Comparison of ENCODE assay signal across 1 cellular context in the genomic region with DNA sequence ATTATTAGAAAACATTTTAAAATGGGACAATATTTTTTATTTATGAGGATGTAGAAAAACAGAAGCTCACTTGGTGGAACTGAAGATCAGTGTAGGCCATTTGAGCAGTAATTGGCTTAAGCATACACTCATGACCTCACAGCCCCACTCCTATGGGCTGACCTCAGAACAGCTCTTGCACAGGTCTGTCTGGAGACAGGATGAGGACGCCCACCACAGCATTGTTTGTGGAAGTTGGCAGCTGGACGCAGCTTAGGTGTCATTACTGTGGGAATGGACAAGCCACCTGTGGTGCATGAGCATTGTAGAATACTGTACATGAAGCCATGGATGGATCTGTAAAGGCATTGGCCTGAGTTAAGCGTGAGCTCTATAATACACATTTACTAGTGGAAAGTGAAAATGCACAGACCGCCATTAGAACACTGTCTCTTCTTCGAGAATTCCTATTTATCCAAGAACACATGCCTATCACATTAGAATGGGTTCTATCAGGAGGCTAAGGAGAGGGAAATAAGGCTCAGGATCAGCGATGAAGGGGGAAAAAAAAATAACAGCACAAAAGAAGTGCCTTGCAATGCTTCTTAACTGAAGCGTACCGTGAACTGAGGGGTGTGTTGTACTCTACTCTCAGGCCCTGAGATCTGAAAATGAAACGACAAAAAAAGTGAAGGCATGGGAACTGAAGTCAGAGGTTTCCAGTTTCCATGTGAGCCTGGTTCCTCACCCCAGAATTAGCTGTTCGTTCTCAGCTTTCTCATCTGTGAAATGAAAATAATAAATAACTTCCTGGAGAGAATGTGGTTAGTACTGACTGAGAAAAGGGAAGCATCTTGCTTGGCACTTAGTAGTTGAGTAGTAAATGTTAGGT.
A peak's percentile ranks its signal among the peaks of the same experiment; 100 is the strongest.
TF ChIP-seq lines count a peak whose summit lies in the region.

No MANE protein-coding gene starts in this region.

TF ChIP-seq in GM12878, 131 proteins besides CTCF, POLR2A, EP300 and RAD21 (continued from another document):
- TF ChIP-seq, protein P1, sequence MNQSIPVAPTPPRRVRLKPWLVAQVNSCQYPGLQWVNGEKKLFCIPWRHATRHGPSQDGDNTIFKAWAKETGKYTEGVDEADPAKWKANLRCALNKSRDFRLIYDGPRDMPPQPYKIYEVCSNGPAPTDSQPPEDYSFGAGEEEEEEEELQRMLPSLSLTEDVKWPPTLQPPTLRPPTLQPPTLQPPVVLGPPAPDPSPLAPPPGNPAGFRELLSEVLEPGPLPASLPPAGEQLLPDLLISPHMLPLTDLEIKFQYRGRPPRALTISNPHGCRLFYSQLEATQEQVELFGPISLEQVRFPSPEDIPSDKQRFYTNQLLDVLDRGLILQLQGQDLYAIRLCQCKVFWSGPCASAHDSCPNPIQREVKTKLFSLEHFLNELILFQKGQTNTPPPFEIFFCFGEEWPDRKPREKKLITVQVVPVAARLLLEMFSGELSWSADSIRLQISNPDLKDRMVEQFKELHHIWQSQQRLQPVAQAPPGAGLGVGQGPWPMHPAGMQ (IDR thresholded peaks at IDR 0.05; ENCODE audit: borderline replicate concordance) = no peak
- TF ChIP-seq NR2C2 (IDR thresholded peaks at IDR 0.05; ENCODE audit: borderline replicate concordance, control insufficient read depth, insufficient read length, low read depth) (no peak), STAT3 (IDR thresholded peaks at IDR 0.05; ENCODE audit: low read depth, low read length) (0 out of 2 replicates have a peak, but pooled peaks have one; percentile 41), SMARCA5 (IDR thresholded peaks at IDR 0.05) (no peak), ZNF24 (IDR thresholded peaks at IDR 0.05) (0 out of 2 replicates have a peak, but pooled peaks have one; percentile 10), CREB1 (IDR thresholded peaks at IDR 0.05; ENCODE audit: low read depth) (no peak), ZNF217 (IDR thresholded peaks at IDR 0.05) (no peak; the same call in 1 of the 2 replicates), CREM (IDR thresholded peaks at IDR 0.05; ENCODE audit: low read depth) (no peak), CBFB (IDR thresholded peaks at IDR 0.05; ENCODE audit: low read depth) (peak; percentile 49; the same call in 1 of the 2 replicates), NBN (IDR thresholded peaks at IDR 0.05) (no peak), POU2F2 (IDR thresholded peaks at IDR 0.05; ENCODE audit: borderline replicate concordance, low read depth, low read length) (no peak), LARP7 (IDR thresholded peaks at IDR 0.05) (no peak), TBL1XR1 (IDR thresholded peaks at IDR 0.05; ENCODE audit: low read depth, low read length) (no peak), PAX5 (IDR thresholded peaks at IDR 0.05; ENCODE audit: borderline replicate concordance, low read depth, low read length) (no peak), KDM1A (IDR thresholded peaks at IDR 0.05; ENCODE audit: borderline replicate concordance) (no peak)
- TF ChIP-seq, protein P2, sequence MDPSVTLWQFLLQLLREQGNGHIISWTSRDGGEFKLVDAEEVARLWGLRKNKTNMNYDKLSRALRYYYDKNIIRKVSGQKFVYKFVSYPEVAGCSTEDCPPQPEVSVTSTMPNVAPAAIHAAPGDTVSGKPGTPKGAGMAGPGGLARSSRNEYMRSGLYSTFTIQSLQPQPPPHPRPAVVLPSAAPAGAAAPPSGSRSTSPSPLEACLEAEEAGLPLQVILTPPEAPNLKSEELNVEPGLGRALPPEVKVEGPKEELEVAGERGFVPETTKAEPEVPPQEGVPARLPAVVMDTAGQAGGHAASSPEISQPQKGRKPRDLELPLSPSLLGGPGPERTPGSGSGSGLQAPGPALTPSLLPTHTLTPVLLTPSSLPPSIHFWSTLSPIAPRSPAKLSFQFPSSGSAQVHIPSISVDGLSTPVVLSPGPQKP (IDR thresholded peaks at IDR 0.05; ENCODE audit: low read depth, low read length) = no peak
- TF ChIP-seq, protein P3, sequence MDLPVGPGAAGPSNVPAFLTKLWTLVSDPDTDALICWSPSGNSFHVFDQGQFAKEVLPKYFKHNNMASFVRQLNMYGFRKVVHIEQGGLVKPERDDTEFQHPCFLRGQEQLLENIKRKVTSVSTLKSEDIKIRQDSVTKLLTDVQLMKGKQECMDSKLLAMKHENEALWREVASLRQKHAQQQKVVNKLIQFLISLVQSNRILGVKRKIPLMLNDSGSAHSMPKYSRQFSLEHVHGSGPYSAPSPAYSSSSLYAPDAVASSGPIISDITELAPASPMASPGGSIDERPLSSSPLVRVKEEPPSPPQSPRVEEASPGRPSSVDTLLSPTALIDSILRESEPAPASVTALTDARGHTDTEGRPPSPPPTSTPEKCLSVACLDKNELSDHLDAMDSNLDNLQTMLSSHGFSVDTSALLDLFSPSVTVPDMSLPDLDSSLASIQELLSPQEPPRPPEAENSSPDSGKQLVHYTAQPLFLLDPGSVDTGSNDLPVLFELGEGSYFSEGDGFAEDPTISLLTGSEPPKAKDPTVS (IDR thresholded peaks at IDR 0.05; ENCODE audit: low read depth, low read length) = no peak
- TF ChIP-seq, protein P4, sequence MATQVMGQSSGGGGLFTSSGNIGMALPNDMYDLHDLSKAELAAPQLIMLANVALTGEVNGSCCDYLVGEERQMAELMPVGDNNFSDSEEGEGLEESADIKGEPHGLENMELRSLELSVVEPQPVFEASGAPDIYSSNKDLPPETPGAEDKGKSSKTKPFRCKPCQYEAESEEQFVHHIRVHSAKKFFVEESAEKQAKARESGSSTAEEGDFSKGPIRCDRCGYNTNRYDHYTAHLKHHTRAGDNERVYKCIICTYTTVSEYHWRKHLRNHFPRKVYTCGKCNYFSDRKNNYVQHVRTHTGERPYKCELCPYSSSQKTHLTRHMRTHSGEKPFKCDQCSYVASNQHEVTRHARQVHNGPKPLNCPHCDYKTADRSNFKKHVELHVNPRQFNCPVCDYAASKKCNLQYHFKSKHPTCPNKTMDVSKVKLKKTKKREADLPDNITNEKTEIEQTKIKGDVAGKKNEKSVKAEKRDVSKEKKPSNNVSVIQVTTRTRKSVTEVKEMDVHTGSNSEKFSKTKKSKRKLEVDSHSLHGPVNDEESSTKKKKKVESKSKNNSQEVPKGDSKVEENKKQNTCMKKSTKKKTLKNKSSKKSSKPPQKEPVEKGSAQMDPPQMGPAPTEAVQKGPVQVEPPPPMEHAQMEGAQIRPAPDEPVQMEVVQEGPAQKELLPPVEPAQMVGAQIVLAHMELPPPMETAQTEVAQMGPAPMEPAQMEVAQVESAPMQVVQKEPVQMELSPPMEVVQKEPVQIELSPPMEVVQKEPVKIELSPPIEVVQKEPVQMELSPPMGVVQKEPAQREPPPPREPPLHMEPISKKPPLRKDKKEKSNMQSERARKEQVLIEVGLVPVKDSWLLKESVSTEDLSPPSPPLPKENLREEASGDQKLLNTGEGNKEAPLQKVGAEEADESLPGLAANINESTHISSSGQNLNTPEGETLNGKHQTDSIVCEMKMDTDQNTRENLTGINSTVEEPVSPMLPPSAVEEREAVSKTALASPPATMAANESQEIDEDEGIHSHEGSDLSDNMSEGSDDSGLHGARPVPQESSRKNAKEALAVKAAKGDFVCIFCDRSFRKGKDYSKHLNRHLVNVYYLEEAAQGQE (IDR thresholded peaks at IDR 0.05; ENCODE audit: low read depth, low read length) = no peak
- TF ChIP-seq, protein P5, sequence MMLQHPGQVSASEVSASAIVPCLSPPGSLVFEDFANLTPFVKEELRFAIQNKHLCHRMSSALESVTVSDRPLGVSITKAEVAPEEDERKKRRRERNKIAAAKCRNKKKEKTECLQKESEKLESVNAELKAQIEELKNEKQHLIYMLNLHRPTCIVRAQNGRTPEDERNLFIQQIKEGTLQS (IDR thresholded peaks at IDR 0.05; ENCODE audit: borderline replicate concordance, extremely low read depth, low read depth, low read length) = no peak
- TF ChIP-seq, protein P6, sequence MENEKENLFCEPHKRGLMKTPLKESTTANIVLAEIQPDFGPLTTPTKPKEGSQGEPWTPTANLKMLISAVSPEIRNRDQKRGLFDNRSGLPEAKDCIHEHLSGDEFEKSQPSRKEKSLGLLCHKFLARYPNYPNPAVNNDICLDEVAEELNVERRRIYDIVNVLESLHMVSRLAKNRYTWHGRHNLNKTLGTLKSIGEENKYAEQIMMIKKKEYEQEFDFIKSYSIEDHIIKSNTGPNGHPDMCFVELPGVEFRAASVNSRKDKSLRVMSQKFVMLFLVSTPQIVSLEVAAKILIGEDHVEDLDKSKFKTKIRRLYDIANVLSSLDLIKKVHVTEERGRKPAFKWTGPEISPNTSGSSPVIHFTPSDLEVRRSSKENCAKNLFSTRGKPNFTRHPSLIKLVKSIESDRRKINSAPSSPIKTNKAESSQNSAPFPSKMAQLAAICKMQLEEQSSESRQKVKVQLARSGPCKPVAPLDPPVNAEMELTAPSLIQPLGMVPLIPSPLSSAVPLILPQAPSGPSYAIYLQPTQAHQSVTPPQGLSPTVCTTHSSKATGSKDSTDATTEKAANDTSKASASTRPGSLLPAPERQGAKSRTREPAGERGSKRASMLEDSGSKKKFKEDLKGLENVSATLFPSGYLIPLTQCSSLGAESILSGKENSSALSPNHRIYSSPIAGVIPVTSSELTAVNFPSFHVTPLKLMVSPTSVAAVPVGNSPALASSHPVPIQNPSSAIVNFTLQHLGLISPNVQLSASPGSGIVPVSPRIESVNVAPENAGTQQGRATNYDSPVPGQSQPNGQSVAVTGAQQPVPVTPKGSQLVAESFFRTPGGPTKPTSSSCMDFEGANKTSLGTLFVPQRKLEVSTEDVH (IDR thresholded peaks at IDR 0.05; ENCODE audit: low read depth, partially characterized antibody) = no peak
TF ChIP-seq in GM12878: peak in this region for 30.
